8 cellular contexts compared by ENCODE assay signal in the genomic region with DNA sequence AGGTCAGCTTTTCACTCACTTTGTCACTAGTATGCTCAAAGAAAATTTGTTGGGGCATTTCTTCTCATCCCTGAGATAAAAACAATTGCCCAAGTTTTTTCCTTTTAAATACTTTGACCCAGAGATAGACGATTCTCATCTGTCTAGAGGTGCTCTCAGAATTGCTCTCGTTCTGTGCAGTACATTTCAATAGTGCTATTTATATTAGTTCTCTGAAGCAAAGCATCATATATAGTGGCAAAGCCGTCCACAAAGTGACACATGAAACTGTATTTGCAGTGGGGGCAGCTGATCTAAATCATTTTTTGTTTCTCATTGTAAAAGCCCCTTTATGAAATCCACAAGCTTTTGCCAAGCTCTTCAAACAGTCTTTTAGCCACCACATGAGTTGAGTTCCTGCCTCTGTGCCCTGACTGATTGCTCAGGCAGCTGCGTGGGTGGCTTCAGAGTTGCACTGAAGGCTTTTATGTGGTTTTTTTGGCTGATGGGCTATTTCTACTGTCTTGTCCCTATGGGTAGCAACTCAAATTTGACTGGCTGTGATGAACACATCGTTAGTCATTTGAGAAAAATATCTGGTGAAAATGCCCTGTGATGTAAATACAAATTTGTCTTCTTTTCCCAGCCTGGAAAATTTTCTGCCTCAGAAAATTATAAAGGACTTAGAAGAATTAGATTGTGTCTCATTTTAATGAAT.
DNase-seq lines count a peak whose midpoint lies in the region; ATAC-seq and TF ChIP-seq lines count a peak whose summit lies in the region.

No MANE protein-coding gene starts in this region.

- H2AFZ ChIP-seq in OCI-LY7 (ENCODE audit: low read length): peak overlapping the region; percentile 96

- H3K27ac ChIP-seq in OCI-LY7 (ENCODE audit: low read depth, low read length, poor library complexity, severe bottlenecking): peak overlapping the region; percentile 56

- H3K4me1 ChIP-seq in OCI-LY7 (ENCODE audit: insufficient read depth, low read length, poor library complexity, severe bottlenecking): peaks cover 20% of the 10 kb centered on the region

- intact Hi-C loops in OCI-LY7 (cut with micrococcal nuclease; ENCODE audit: unreplicated experiment): no loop called here

- H3K36me3 Mint-ChIP-seq in HFFc6 (ENCODE audit: low read depth): no peaks in the 10 kb centered on the region
- H3K36me3 Mint-ChIP-seq in activated naive CD8-positive, alpha-beta T cell treated with anti-CD3 and anti-CD28 coated beads, Interleukin-2, amount 50 U/mL, for 24 hours (ENCODE audit: low read depth): no peaks in the 10 kb centered on the region

- DNase-seq in GM12864 (ENCODE audit: low read depth) (peak; percentile 51), HFFc6 (peak; percentile 88), OCI-LY7 (ENCODE audit: low spot score) (peak; percentile 80), SKM-1 (lab: John Stamatoyannopoulos, UW; ENCODE audit: unreplicated experiment) (no peak), iPS-NIHi7 (ENCODE audit: extremely low spot score) (no peak), NCI-H1436 (lab: John Stamatoyannopoulos, UW) (no peak)
- peak; percentile 78 for DNase-seq in activated naive CD8-positive, alpha-beta T cell treated with anti-CD3 and anti-CD28 coated beads, Interleukin-2, amount 50 U/mL, for 24 hours
- peak; percentile 40 to 69 (median 57) for DNase-seq in stimulated activated CD4-positive, alpha-beta T cell treated with anti-CD3 and anti-CD28 coated beads, Interleukin-1b, Interleukin-23, amount 100 ng/mL, for 24 hours (ENCODE audit: low read depth in 4 of 4, low spot score in 1 of 4)

- no peaks in the 10 kb centered on the region for H3K36me3 ChIP-seq in OCI-LY7 (ENCODE audit: insufficient read depth, low read length)

- BruUV-seq in OCI-LY7 (replicated peaks; lab: Mats Ljungman, UMichigan): no TSS peak

- no peak overlapping the region for H3K4me3 ChIP-seq in GM12864 (ENCODE audit: low read depth, low read length)
- peak overlapping the region; percentile 18 for H3K4me3 ChIP-seq in OCI-LY7 (ENCODE audit: low read depth, low read length, poor library complexity, severe bottlenecking)

- no peaks in the 10 kb centered on the region for H3K9me2 ChIP-seq in OCI-LY7 (ENCODE audit: insufficient read depth, low read length)

- peaks cover 5% of the 10 kb centered on the region for H3K9me3 Mint-ChIP-seq in HFFc6
- peaks cover 8% of the 10 kb centered on the region for H3K9me3 Mint-ChIP-seq in activated naive CD8-positive, alpha-beta T cell treated with anti-CD3 and anti-CD28 coated beads, Interleukin-2, amount 50 U/mL, for 24 hours

- peak; percentile 96 for ATAC-seq in activated naive CD8-positive, alpha-beta T cell treated with anti-CD3 and anti-CD28 coated beads, Interleukin-2, amount 50 U/mL, for 24 hours

- H3K4me3 Mint-ChIP-seq in HFFc6: peak overlapping the region; percentile 23; the same call in 1 of the 2 replicates
- no peak overlapping the region for H3K4me3 Mint-ChIP-seq in activated naive CD8-positive, alpha-beta T cell treated with anti-CD3 and anti-CD28 coated beads, Interleukin-2, amount 50 U/mL, for 24 hours

- H3K27ac Mint-ChIP-seq in HFFc6: no peak overlapping the region; the same call in 1 of the 2 replicates
- peak overlapping the region; percentile 37 for H3K27ac Mint-ChIP-seq in activated naive CD8-positive, alpha-beta T cell treated with anti-CD3 and anti-CD28 coated beads, Interleukin-2, amount 50 U/mL, for 24 hours

- H3K4me2 ChIP-seq in OCI-LY7 (ENCODE audit: low read length): peak overlapping the region; percentile 50

- peaks cover 34% of the 10 kb centered on the region for H3K4me1 Mint-ChIP-seq in HFFc6 (ENCODE audit: low read depth)
- peaks cover 28% of the 10 kb centered on the region for H3K4me1 Mint-ChIP-seq in activated naive CD8-positive, alpha-beta T cell treated with anti-CD3 and anti-CD28 coated beads, Interleukin-2, amount 50 U/mL, for 24 hours

- no peaks in the 10 kb centered on the region for H3K79me2 ChIP-seq in OCI-LY7 (ENCODE audit: insufficient read depth, low read depth, low read length)

- TF ChIP-seq CTCF in GM12864 (IDR thresholded peaks at IDR 0.05; ENCODE audit: low read depth, low read length, missing control alignments) (no peak), HFFc6 (IDR thresholded peaks at IDR 0.05) (no peak), OCI-LY7 (conservative IDR thresholded peaks at IDR 0.05; ENCODE audit: low read length) (no peak)

- POLR2A ChIA-PET in OCI-LY7 (lab: Charles Lee): no interaction called here

- peaks cover 3% of the 10 kb centered on the region; the same call in 1 of the 2 replicates for H3K9me3 ChIP-seq in OCI-LY7 (ENCODE audit: low read length)

- no peaks in the 10 kb centered on the region for H3K27me3 Mint-ChIP-seq in HFFc6 (ENCODE audit: insufficient read depth)
- peaks cover 10% of the 10 kb centered on the region for H3K27me3 Mint-ChIP-seq in activated naive CD8-positive, alpha-beta T cell treated with anti-CD3 and anti-CD28 coated beads, Interleukin-2, amount 50 U/mL, for 24 hours

- CTCF ChIA-PET in OCI-LY7 (lab: Charles Lee; ENCODE audit: unreplicated experiment): no interaction called here

- no peaks in the 10 kb centered on the region for H4K20me1 ChIP-seq in OCI-LY7 (ENCODE audit: insufficient read depth, low read length)

Comparison
In these comparisons a context has a peak if more than half of its experiments do, and no peak if none do; other contexts are left out.
1. DNase-seq: peak in GM12864 (single experiment), HFFc6 (single experiment), OCI-LY7 (single experiment), activated naive CD8-positive, alpha-beta T cell treated with anti-CD3 and anti-CD28 coated beads, Interleukin-2, amount 50 U/mL, for 24 hours (single experiment) and stimulated activated CD4-positive, alpha-beta T cell treated with anti-CD3 and anti-CD28 coated beads, Interleukin-1b, Interleukin-23, amount 100 ng/mL, for 24 hours (4 of 4); none in SKM-1 (single experiment), iPS-NIHi7 (single experiment) and NCI-H1436 (single experiment).